ENCODE assay signal across 29 cellular contexts in the genomic region with DNA sequence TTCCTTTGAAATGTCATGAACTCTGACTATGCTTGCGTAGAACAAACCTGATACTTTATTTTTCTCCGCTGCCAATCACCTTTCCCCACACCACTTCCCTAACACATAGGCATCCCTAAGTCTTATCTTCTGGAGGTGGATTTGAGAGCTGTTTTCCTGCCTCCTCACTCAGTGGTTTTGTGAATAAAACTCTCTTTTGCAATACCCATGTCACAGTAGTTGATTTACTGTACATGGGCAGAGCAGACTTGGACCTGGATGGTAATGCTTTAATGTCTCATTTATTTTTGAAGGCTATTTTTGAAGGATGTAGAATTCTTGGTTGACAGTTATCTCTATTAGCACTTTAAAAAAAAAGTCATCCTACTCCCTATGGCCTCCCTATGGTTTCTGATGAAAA.
"Had no signal": no experiment of that assay in that cellular context is flagged by ENCODE, and none has a peak within 500 bp of the region (broad histone marks: within the 10 kb centered on the region; RNA-seq: fewer than 3 reads in every experiment).

No MANE protein-coding gene starts in this region.

- H3K27me3 Mint-ChIP-seq: dendritic cell treated with granulocyte-macrophage colony-stimulating factor and Interleukin-4, amounts not matched to agents 40 ng/mL and 50 ng/mL, for 4 days; memory B cell; naive B cell; natural killer cell treated with Interleukin-12 subunit alpha and Interleukin-12 subunit beta and Interleukin-15 and Interleukin-18, amount 100 ng/mL, for 72 hours; progenitor cell of endocrine pancreas; stimulated activated memory B cell treated with anti-CD40 and anti-IgM and Interleukin-4, amounts not matched to agents 10 μg/mL and 1 μg/mL and 100 μg/mL, for 72 hours; stimulated activated naive CD8-positive, alpha-beta T cell treated with anti-CD3 and anti-CD28 coated beads, Interleukin-15, Interleukin-2, amounts not matched to agents 100 ng/mL and 50 ng/mL, for 24 hours had no signal

- H3K4me3 ChIP-seq: colonic mucosa, esophagus muscularis mucosa, gastroesophageal sphincter, heart left ventricle, hepatocyte, lung, mucosa of descending colon, right lobe of liver, smooth muscle cell, thoracic aorta, tibial nerve, upper lobe of right lung, uterus had no signal

- H3K79me2 ChIP-seq: hepatocyte, parathyroid adenoma had no signal

- H3K4me1 Mint-ChIP-seq: memory B cell; naive B cell; neural crest cell; stimulated activated memory B cell treated with anti-CD40 and anti-IgM and Interleukin-4, amounts not matched to agents 10 μg/mL and 1 μg/mL and 100 μg/mL, for 72 hours had no signal

- H3K27ac Mint-ChIP-seq: dendritic cell treated with granulocyte-macrophage colony-stimulating factor and Interleukin-4, amounts not matched to agents 40 ng/mL and 50 ng/mL, for 4 days; memory B cell; naive B cell; progenitor cell of endocrine pancreas; stimulated activated memory B cell treated with anti-CD40 and anti-IgM and Interleukin-4, amounts not matched to agents 10 μg/mL and 1 μg/mL and 100 μg/mL, for 72 hours; stimulated activated naive CD8-positive, alpha-beta T cell treated with anti-CD3 and anti-CD28 coated beads, Interleukin-15, Interleukin-2, amounts not matched to agents 100 ng/mL and 50 ng/mL, for 24 hours had no signal

- H3K36me3 Mint-ChIP-seq: memory B cell; naive B cell; natural killer cell treated with Interleukin-12 subunit alpha and Interleukin-12 subunit beta and Interleukin-15 and Interleukin-18, amount 100 ng/mL, for 72 hours; stimulated activated memory B cell treated with anti-CD40 and anti-IgM and Interleukin-4, amounts not matched to agents 10 μg/mL and 1 μg/mL and 100 μg/mL, for 72 hours had no signal

- ATAC-seq: foreskin keratinocyte; gastroesophageal sphincter; heart left ventricle; left lobe of liver; mucosa of descending colon; natural killer cell treated with Interleukin-12 subunit alpha and Interleukin-12 subunit beta and Interleukin-15 and Interleukin-18, amount 100 ng/mL, for 72 hours; right lobe of liver; stimulated activated memory B cell treated with anti-CD40 and anti-IgM and Interleukin-4, amounts not matched to agents 10 μg/mL and 1 μg/mL and 100 μg/mL, for 72 hours; upper lobe of right lung had no signal

- DNase-seq: colonic mucosa; effector memory CD4-positive, alpha-beta T cell; foreskin keratinocyte; heart left ventricle; kidney; mucosa of descending colon; naive B cell; right lobe of liver; stimulated activated CD4-positive, alpha-beta T cell treated with anti-CD3 and anti-CD28 coated beads, Interleukin-2, amount 100 ng/mL, for 24 hours; stimulated activated CD4-positive, alpha-beta T cell treated with anti-CD3 and anti-CD28 coated beads, Interleukin-4, amount 100 ng/mL, for 24 hours; upper lobe of right lung; uterus had no signal

- H3K4me1 ChIP-seq: colonic mucosa, esophagus muscularis mucosa, foreskin keratinocyte, gastroesophageal sphincter, heart left ventricle, parathyroid adenoma, right lobe of liver, tibial nerve, upper lobe of right lung, uterus had no signal

- H3K4me3 Mint-ChIP-seq: dendritic cell treated with granulocyte-macrophage colony-stimulating factor and Interleukin-4, amounts not matched to agents 40 ng/mL and 50 ng/mL, for 4 days; memory B cell; naive B cell; natural killer cell treated with Interleukin-12 subunit alpha and Interleukin-12 subunit beta and Interleukin-15 and Interleukin-18, amount 100 ng/mL, for 72 hours; neural crest cell; stimulated activated memory B cell treated with anti-CD40 and anti-IgM and Interleukin-4, amounts not matched to agents 10 μg/mL and 1 μg/mL and 100 μg/mL, for 72 hours; stimulated activated naive CD8-positive, alpha-beta T cell treated with anti-CD3 and anti-CD28 coated beads, Interleukin-15, Interleukin-2, amounts not matched to agents 100 ng/mL and 50 ng/mL, for 24 hours had no signal

- H3K27me3 ChIP-seq: colonic mucosa, esophagus muscularis mucosa, foreskin keratinocyte, gastroesophageal sphincter, heart left ventricle, hepatocyte, neutrophil, right lobe of liver, tibial nerve, upper lobe of right lung, uterus had no signal

- H3K4me2 ChIP-seq: hepatocyte, smooth muscle cell had no signal

- H3K9ac ChIP-seq: parathyroid adenoma had no signal

- H3K27ac ChIP-seq: colonic mucosa, esophagus muscularis mucosa, foreskin keratinocyte, gastroesophageal sphincter, heart left ventricle, hepatocyte, neutrophil, parathyroid adenoma, right lobe of liver, thoracic aorta, tibial nerve, upper lobe of right lung, uterus had no signal

- H3K9me3 ChIP-seq: colonic mucosa, esophagus muscularis mucosa, mucosa of descending colon, neutrophil, right lobe of liver, thoracic aorta, tibial nerve, upper lobe of right lung, uterus had no signal

- H3K36me3 ChIP-seq: colonic mucosa, esophagus muscularis mucosa, gastroesophageal sphincter, heart left ventricle, neutrophil, right lobe of liver, thoracic aorta, tibial nerve, upper lobe of right lung, uterus had no signal

- H3K9me3 Mint-ChIP-seq: neural crest cell; stimulated activated naive CD8-positive, alpha-beta T cell treated with anti-CD3 and anti-CD28 coated beads, Interleukin-15, Interleukin-2, amounts not matched to agents 100 ng/mL and 50 ng/mL, for 24 hours had no signal

- H2AFZ ChIP-seq: hepatocyte, parathyroid adenoma had no signal
